Comparison of ENCODE assay signal across 1 cellular context in genomic region chr20:732727-733126, GRCh38.
TF ChIP-seq lines count a peak whose summit lies in the region.

No MANE protein-coding gene starts in this region.

TF ChIP-seq in H1, 55 proteins besides CTCF, POLR2A, EP300 and RAD21:
- TF ChIP-seq SIRT6 (IDR thresholded peaks at IDR 0.05; ENCODE audit: low read length): no peak
- TF ChIP-seq RXRA (IDR thresholded peaks at IDR 0.05; ENCODE audit: insufficient read depth, low read depth, low read length): no peak
- no peak for TF ChIP-seq EZH2 (IDR thresholded peaks at IDR 0.05; ENCODE audit: low read depth, low read length, severe bottlenecking)
- TF ChIP-seq FOSL1 (IDR thresholded peaks at IDR 0.05; ENCODE audit: insufficient read depth, low read depth, low read length): no peak
- no peak for TF ChIP-seq TAF7 (optimal IDR thresholded peaks at IDR 0.05; ENCODE audit: borderline replicate concordance, low read depth, low read length)
- TF ChIP-seq MAFK (IDR thresholded peaks at IDR 0.05; ENCODE audit: low read depth, low read length): no peak
- TF ChIP-seq TAF1 (IDR thresholded peaks at IDR 0.05; ENCODE audit: low read depth, low read length): no peak
- TF ChIP-seq SP1 (IDR thresholded peaks at IDR 0.05; ENCODE audit: low read depth, low read length): no peak
